In the genomic region with DNA sequence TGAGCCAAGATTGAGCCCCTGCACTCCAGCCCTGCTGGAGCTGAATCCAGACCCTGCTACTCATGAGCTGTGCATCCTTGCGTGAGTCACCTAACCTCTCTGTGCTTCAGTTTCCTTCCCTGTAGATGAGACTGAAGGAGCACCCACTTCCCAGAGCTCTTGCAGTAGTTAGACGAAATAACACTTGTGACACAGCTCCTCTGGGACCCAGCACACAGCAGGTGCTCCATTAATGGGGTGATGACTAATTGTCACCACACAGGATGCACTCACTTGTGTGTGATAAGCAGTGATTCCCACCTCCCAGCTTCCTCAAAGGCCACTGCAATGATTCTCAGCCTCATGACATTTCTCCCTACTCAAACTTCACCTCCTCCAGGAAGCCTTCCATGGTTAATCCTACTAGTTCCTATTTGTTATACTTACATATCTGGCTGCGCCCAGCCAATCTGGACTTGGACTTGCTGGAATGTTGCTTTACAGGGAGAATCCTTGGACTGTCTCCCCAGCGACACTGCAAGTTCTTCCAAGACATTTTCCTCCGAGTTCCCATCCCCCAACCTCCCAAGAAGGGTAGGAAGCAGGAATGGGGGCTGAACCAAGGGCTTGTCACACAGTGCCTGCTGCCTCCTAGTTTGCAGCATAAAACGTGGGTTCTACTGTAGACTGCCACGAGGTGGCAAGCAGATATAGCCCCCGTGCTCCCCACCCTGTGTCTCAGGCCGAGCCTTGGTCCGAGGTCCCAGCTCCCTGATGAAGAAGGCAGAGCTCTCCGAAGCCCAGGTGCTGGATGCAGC, we compare ENCODE assay signal across 26 cellular contexts. TPM values are rescaled to one million over a fixed set of nuclear protein-coding genes. Genes with fewer than 3 reads are reported as not detected.
DNase-seq lines count a peak whose midpoint lies in the region; ATAC-seq and TF ChIP-seq lines count a peak whose summit lies in the region.
"Had no signal": no experiment of that assay in that cellular context is flagged by ENCODE, and none has a peak within 500 bp of the region (broad histone marks: within the 10 kb centered on the region; RNA-seq: fewer than 3 reads in every experiment).

No MANE protein-coding gene starts in this region.

- H3F3A ChIP-seq in neural progenitor cell (ENCODE audit: low read depth): peaks cover 7% of the 10 kb centered on the region

- no peak overlapping the region for H3K4me3 Mint-ChIP-seq in activated CD4-positive, alpha-beta T cell treated with anti-CD3 and anti-CD28 coated beads for 36 hours
- H3K4me3 Mint-ChIP-seq in neural progenitor cell: no peak overlapping the region
- H3K4me3 Mint-ChIP-seq: activated T-helper 17 cell treated with anti-CD3 and anti-CD28 coated beads, Interleukin-2, amount 50 U/mL, for 72 hours; dendritic cell treated with granulocyte-macrophage colony-stimulating factor and Interleukin-4, amounts not matched to agents 40 ng/mL and 50 ng/mL, for 4 days; memory B cell; stimulated activated memory B cell treated with anti-CD40 and anti-IgM and Interleukin-4, amounts not matched to agents 10 μg/mL and 1 μg/mL and 100 μg/mL, for 72 hours had no signal

- H3K4me3 ChIP-seq in neural progenitor cell: no peak overlapping the region
- no peak overlapping the region for H3K4me3 ChIP-seq in WERI-Rb-1 (ENCODE audit: low read depth, low read length)
- H3K4me3 ChIP-seq: suprapubic skin had no signal

- H3K36me3 ChIP-seq in neural progenitor cell (no peaks in the 10 kb centered on the region), WERI-Rb-1 (peaks cover 26% of the 10 kb centered on the region)
- H3K36me3 ChIP-seq: suprapubic skin had no signal

- H3K79me2 ChIP-seq in neural progenitor cell (ENCODE audit: low read depth): peaks cover 24% of the 10 kb centered on the region

- no peak overlapping the region for H2AFZ ChIP-seq in neural progenitor cell (replicated peaks)

- peaks cover 43% of the 10 kb centered on the region for H4K20me1 ChIP-seq in neural progenitor cell (ENCODE audit: low read depth)

- no peaks in the 10 kb centered on the region for H3K4me1 Mint-ChIP-seq in activated CD4-positive, alpha-beta T cell treated with anti-CD3 and anti-CD28 coated beads for 36 hours
- H3K4me1 Mint-ChIP-seq in neural progenitor cell: peaks cover 38% of the 10 kb centered on the region
- H3K4me1 Mint-ChIP-seq: activated T-helper 17 cell treated with anti-CD3 and anti-CD28 coated beads, Interleukin-2, amount 50 U/mL, for 72 hours had no signal

- H3K4me1 ChIP-seq in neural progenitor cell: peaks cover 27% of the 10 kb centered on the region
- H3K4me1 ChIP-seq: Caco-2 had no signal

- no peaks in the 10 kb centered on the region for H3K27me3 ChIP-seq in neural progenitor cell
- H3K27me3 ChIP-seq in WERI-Rb-1 (ENCODE audit: insufficient read depth, low read depth, severe bottlenecking): no peaks in the 10 kb centered on the region

- in situ Hi-C loops in SK-MEL-5 (cut with HindIII; ENCODE audit: low pct_unique_long_range_greater_than_20kb, low sequenced_read_pairs): no loop called here

- TF ChIP-seq POLR2A in GM18505 (IDR thresholded peaks at IDR 0.05; ENCODE audit: borderline replicate concordance, extremely low read depth, insufficient read depth, insufficient read length): no peak

- no peaks in the 10 kb centered on the region for H3K9me3 ChIP-seq in neural progenitor cell (ENCODE audit: low read depth)
- no peaks in the 10 kb centered on the region for H3K9me3 ChIP-seq in WERI-Rb-1 (ENCODE audit: severe bottlenecking)
- H3K9me3 ChIP-seq: Caco-2, suprapubic skin had no signal

- POLR2A ChIA-PET in activated CD4-positive, alpha-beta T cell treated with anti-CD3 and anti-CD28 coated beads for 36 hours (lab: Charles Lee): no interaction called here

- peak; percentile 51 for ATAC-seq in activated CD4-positive, alpha-beta T cell treated with anti-CD3 and anti-CD28 coated beads for 36 hours
- no peak for ATAC-seq in GM18505 (IDR thresholded peaks at IDR 0.05; ENCODE audit: unreplicated experiment)
- ATAC-seq: activated T-helper 17 cell treated with anti-CD3 and anti-CD28 coated beads, Interleukin-2, amount 50 U/mL, for 72 hours; SK-N-SH treated with all-trans-retinoic acid at 6 μM for 48 hours; stimulated activated memory B cell treated with anti-CD40 and anti-IgM and Interleukin-4, amounts not matched to agents 10 μg/mL and 1 μg/mL and 100 μg/mL, for 72 hours had no signal

- H3K27ac ChIP-seq in neural progenitor cell (no peak overlapping the region), WERI-Rb-1 (no peak overlapping the region)
- H3K27ac ChIP-seq: KMS-11, suprapubic skin had no signal

- DNase-seq in activated CD4-positive, alpha-beta T cell treated with anti-CD3 and anti-CD28 coated beads for 36 hours: no peak
- no peak for DNase-seq in activated CD4-positive, alpha-beta T cell treated with anti-CD3 and anti-CD28 coated beads for 1 hour
- DNase-seq in Daoy (ENCODE audit: low read depth): peak; percentile 39
- DNase-seq in SK-MEL-5 (ENCODE audit: low read depth, low spot score): peak; percentile 42
- DNase-seq in neural progenitor cell (ENCODE audit: low spot score): no peak
- no peak for DNase-seq in SW480 (ENCODE audit: low spot score)
- DNase-seq in WERI-Rb-1: no peak
- DNase-seq: activated CD4-positive, alpha-beta T cell treated with anti-CD3 and anti-CD28 coated beads, Interleukin-2, amount 50 U/mL, for 4 hours; activated CD8-positive, alpha-beta memory T cell treated with anti-CD3 and anti-CD28 coated beads, Interleukin-2, amount 50 U/mL, for 48 hours; Caco-2; central memory CD4-positive, alpha-beta T cell; NCI-H1048; NCI-H187; occipital lobe; stimulated activated CD4-positive, alpha-beta T cell treated with anti-CD3 and anti-CD28 coated beads, Interleukin-2, amount 100 ng/mL, for 48 hours had no signal

- no peak overlapping the region for H3K27ac Mint-ChIP-seq in activated CD4-positive, alpha-beta T cell treated with anti-CD3 and anti-CD28 coated beads for 36 hours
- H3K27ac Mint-ChIP-seq in neural progenitor cell: peak overlapping the region; percentile 19
- H3K27ac Mint-ChIP-seq: activated T-helper 17 cell treated with anti-CD3 and anti-CD28 coated beads, Interleukin-2, amount 50 U/mL, for 72 hours; dendritic cell treated with granulocyte-macrophage colony-stimulating factor and Interleukin-4, amounts not matched to agents 40 ng/mL and 50 ng/mL, for 4 days; memory B cell; stimulated activated memory B cell treated with anti-CD40 and anti-IgM and Interleukin-4, amounts not matched to agents 10 μg/mL and 1 μg/mL and 100 μg/mL, for 72 hours had no signal

- CTCF ChIA-PET in activated CD4-positive, alpha-beta T cell treated with anti-CD3 and anti-CD28 coated beads for 36 hours (lab: Charles Lee): interaction anchor here (0.6 to 2.4 kb wide), 5 partner anchors 11 to 568 kb away, joined by 3 to 13 read pairs (median 4); partner anchors contain the start of gene FBXO6

- no peak overlapping the region for H3K9ac ChIP-seq in neural progenitor cell
- H3K9ac ChIP-seq: KMS-11 had no signal

- H3K27me3 Mint-ChIP-seq in activated CD4-positive, alpha-beta T cell treated with anti-CD3 and anti-CD28 coated beads for 36 hours: peaks cover 4% of the 10 kb centered on the region
- peaks cover 3% of the 10 kb centered on the region for H3K27me3 Mint-ChIP-seq in neural progenitor cell (ENCODE audit: insufficient read depth, low read depth)

- intact Hi-C loops in activated CD4-positive, alpha-beta T cell treated with anti-CD3 and anti-CD28 coated beads for 36 hours (cut with DNase I, micrococcal nuclease): no loop called here

- no peaks in the 10 kb centered on the region for H3K9me3 Mint-ChIP-seq in activated CD4-positive, alpha-beta T cell treated with anti-CD3 and anti-CD28 coated beads for 36 hours (ENCODE audit: low read depth)
- H3K9me3 Mint-ChIP-seq in neural progenitor cell: no peaks in the 10 kb centered on the region
- H3K9me3 Mint-ChIP-seq: activated naive CD4-positive, alpha-beta T cell treated with anti-CD3 and anti-CD28 coated beads, Interleukin-2, amount 50 U/mL, for 72 hours; activated T-helper 17 cell treated with anti-CD3 and anti-CD28 coated beads, Interleukin-2, amount 50 U/mL, for 72 hours; dendritic cell treated with granulocyte-macrophage colony-stimulating factor and Interleukin-4, amounts not matched to agents 40 ng/mL and 50 ng/mL, for 4 days; memory B cell; stimulated activated memory B cell treated with anti-CD40 and anti-IgM and Interleukin-4, amounts not matched to agents 10 μg/mL and 1 μg/mL and 100 μg/mL, for 72 hours had no signal

- no peaks in the 10 kb centered on the region for H3K36me3 Mint-ChIP-seq in activated CD4-positive, alpha-beta T cell treated with anti-CD3 and anti-CD28 coated beads for 36 hours (ENCODE audit: low read depth)
- peaks cover 4% of the 10 kb centered on the region for H3K36me3 Mint-ChIP-seq in neural progenitor cell
- H3K36me3 Mint-ChIP-seq: activated naive CD4-positive, alpha-beta T cell treated with anti-CD3 and anti-CD28 coated beads, Interleukin-2, amount 50 U/mL, for 72 hours; memory B cell; stimulated activated memory B cell treated with anti-CD40 and anti-IgM and Interleukin-4, amounts not matched to agents 10 μg/mL and 1 μg/mL and 100 μg/mL, for 72 hours had no signal

- TF ChIP-seq CTCF in neural progenitor cell (IDR thresholded peaks at IDR 0.05): no peak
- TF ChIP-seq CTCF in WERI-Rb-1 (IDR thresholded peaks at IDR 0.05; ENCODE audit: low read depth, low read length): no peak

- H3K4me2 ChIP-seq in neural progenitor cell: no peak overlapping the region
- H3K4me2 ChIP-seq: KMS-11 had no signal

RNA-seq across cellular contexts. Expression of gene DRAXIN, which starts 17.2 kb away (rescaled TPM):
- under 1 TPM; 0.02 to 0.04 TPM for total RNA-seq in activated CD4-positive, alpha-beta T cell treated with anti-CD3 and anti-CD28 coated beads for 36 hours
- 0.86 and 0.97 TPM in 2 replicates for total RNA-seq in Daoy (2014; rRNA removed; shearing (Covaris generic))
- total RNA-seq in SK-MEL-5 (2014; rRNA removed; shearing (Covaris generic)): 0.03 TPM in 1 of 2 replicates, not detected in the other
- 0.03 TPM in 1 of 2 replicates, not detected in the other for polyA plus RNA-seq in SK-MEL-5 (2015; cell fraction: cytosol; rRNA removed)
- polyA plus RNA-seq in SK-MEL-5 (2015; cell fraction: nucleus; rRNA removed): 0.05 and 0.11 TPM in 2 replicates
- 27.1 and 31.3 TPM in 2 replicates for total RNA-seq in neural progenitor cell (ENCODE audit: low replicate concordance)

RNA-seq across cellular contexts. Expression of gene AGTRAP, which starts 27.2 kb away (rescaled TPM):
- total RNA-seq in activated CD4-positive, alpha-beta T cell treated with anti-CD3 and anti-CD28 coated beads for 36 hours: 10 to 100 TPM; 13.2 to 13.3 TPM
- total RNA-seq in Daoy (2014; rRNA removed; shearing (Covaris generic)): 42.4 and 42.9 TPM in 2 replicates
- 82.5 and 91.4 TPM in 2 replicates for total RNA-seq in SK-MEL-5 (2014; rRNA removed; shearing (Covaris generic))
- polyA plus RNA-seq in SK-MEL-5 (2015; cell fraction: cytosol; rRNA removed): 142 and 144 TPM in 2 replicates
- polyA plus RNA-seq in SK-MEL-5 (2015; cell fraction: nucleus; rRNA removed): 96.4 and 155 TPM in 2 replicates
- total RNA-seq in neural progenitor cell (ENCODE audit: low replicate concordance): 12.4 and 67.7 TPM in 2 replicates

RNA-seq across cellular contexts. Expression of gene MAD2L2, which starts 27.8 kb away (rescaled TPM):
- 10 to 100 TPM; 70.4 to 71.5 TPM for total RNA-seq in activated CD4-positive, alpha-beta T cell treated with anti-CD3 and anti-CD28 coated beads for 36 hours
- 80.3 and 91.7 TPM in 2 replicates for total RNA-seq in Daoy (2014; rRNA removed; shearing (Covaris generic))
- 62.5 and 64.8 TPM in 2 replicates for total RNA-seq in SK-MEL-5 (2014; rRNA removed; shearing (Covaris generic))
- 81.7 and 84.7 TPM in 2 replicates for polyA plus RNA-seq in SK-MEL-5 (2015; cell fraction: cytosol; rRNA removed)
- polyA plus RNA-seq in SK-MEL-5 (2015; cell fraction: nucleus; rRNA removed): 57.5 and 77.6 TPM in 2 replicates
- 108 and 164 TPM in 2 replicates for total RNA-seq in neural progenitor cell (ENCODE audit: low replicate concordance)

RNA-seq across cellular contexts. Expression of gene FBXO6, which starts 44.8 kb away (rescaled TPM):
- total RNA-seq in activated CD4-positive, alpha-beta T cell treated with anti-CD3 and anti-CD28 coated beads for 36 hours: 10 to 100 TPM in 1 of 2 experiments, 1 to 10 TPM in 1; 10.0 to 12.0 TPM
- total RNA-seq in Daoy (2014; rRNA removed; shearing (Covaris generic)): 1.1 and 2.4 TPM in 2 replicates
- total RNA-seq in SK-MEL-5 (2014; rRNA removed; shearing (Covaris generic)): 4.8 and 5.0 TPM in 2 replicates
- 7.2 TPM in 2 replicates for polyA plus RNA-seq in SK-MEL-5 (2015; cell fraction: cytosol; rRNA removed)
- 0.99 and 2.5 TPM in 2 replicates for polyA plus RNA-seq in SK-MEL-5 (2015; cell fraction: nucleus; rRNA removed)
- 1.2 and 1.7 TPM in 2 replicates for total RNA-seq in neural progenitor cell (ENCODE audit: low replicate concordance)

RNA-seq across cellular contexts. Expression of gene C1orf167, which starts 53.2 kb away (rescaled TPM):
- total RNA-seq in activated CD4-positive, alpha-beta T cell treated with anti-CD3 and anti-CD28 coated beads for 36 hours: not detected
- total RNA-seq in Daoy (2014; rRNA removed; shearing (Covaris generic)): not detected in 2 replicates
- total RNA-seq in SK-MEL-5 (2014; rRNA removed; shearing (Covaris generic)): not detected in 2 replicates
- polyA plus RNA-seq in SK-MEL-5 (2015; cell fraction: cytosol; rRNA removed): 0.15 TPM in 1 of 2 replicates, not detected in the other
- not detected in 2 replicates for polyA plus RNA-seq in SK-MEL-5 (2015; cell fraction: nucleus; rRNA removed)
- total RNA-seq in neural progenitor cell (ENCODE audit: low replicate concordance): 0.22 TPM in 1 of 2 replicates, not detected in the other
- total RNA-seq: activated naive CD4-positive, alpha-beta T cell treated with anti-CD3 and anti-CD28 coated beads, Interleukin-2, amount 50 U/mL, for 72 hours; activated T-helper 17 cell treated with anti-CD3 and anti-CD28 coated beads, Interleukin-2, amount 50 U/mL, for 72 hours; astrocyte; occipital lobe; T-helper 2 cell treated with Interferon-gamma antibody and Interleukin-4, amounts not matched to agents 100 ng/mL and 5 ng/mL, for 36 hours had no signal

Comparison
In these comparisons a context has a peak if more than half of its experiments do, and no peak if none do; other contexts are left out.
1. DNase-seq: peak in Daoy (single experiment) and SK-MEL-5 (single experiment); none in activated CD4-positive, alpha-beta T cell treated with anti-CD3 and anti-CD28 coated beads for 36 hours (single experiment), activated CD4-positive, alpha-beta T cell treated with anti-CD3 and anti-CD28 coated beads for 1 hour (single experiment), neural progenitor cell (single experiment), SW480 (single experiment) and WERI-Rb-1 (single experiment).
2. RNA of gene DRAXIN, which starts 17.2 kb away (total RNA-seq): 27.1 to 31.3 TPM in neural progenitor cell; 0.86 to 0.97 TPM in Daoy, 0.02 to 0.04 TPM in activated CD4-positive, alpha-beta T cell treated with anti-CD3 and anti-CD28 coated beads for 36 hours and 0.03 TPM in SK-MEL-5; every median in the first group is over 10 times any median in the second.